In the genomic region with DNA sequence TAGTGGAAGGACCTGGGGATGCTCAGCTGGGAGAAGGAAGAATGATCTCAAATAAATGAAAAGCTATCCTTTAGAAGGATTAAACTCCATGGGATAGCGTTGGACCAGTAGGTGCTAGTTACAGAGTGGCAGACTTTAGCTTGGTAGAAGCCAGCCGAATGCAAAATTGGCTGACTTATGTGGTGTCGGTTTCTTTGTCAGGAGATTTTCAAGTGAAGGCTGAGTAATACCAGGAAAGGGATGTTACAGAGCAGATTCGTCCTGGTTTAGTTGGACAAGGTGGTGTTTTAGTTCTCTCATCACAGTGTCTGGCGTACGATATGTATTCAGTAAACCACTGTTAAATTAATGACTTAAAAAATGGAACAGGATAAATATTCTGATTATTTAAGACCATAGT, we compare ENCODE assay signal across 14 cellular contexts.
A peak's percentile ranks its signal among the peaks of the same experiment; 100 is the strongest.
DNase-seq lines count a peak whose midpoint lies in the region; ATAC-seq and TF ChIP-seq lines count a peak whose summit lies in the region.
"Had no signal": no experiment of that assay in that cellular context is flagged by ENCODE, and none has a peak within 500 bp of the region (broad histone marks: within the 10 kb centered on the region; RNA-seq: fewer than 3 reads in every experiment).

No MANE protein-coding gene starts in this region.

- ATAC-seq in GM18505 (IDR thresholded peaks at IDR 0.05; ENCODE audit: unreplicated experiment) (peak; percentile 60), GM19397 (IDR thresholded peaks at IDR 0.05; ENCODE audit: unreplicated experiment) (peak; percentile 43), HG03039 (IDR thresholded peaks at IDR 0.05; ENCODE audit: unreplicated experiment) (peak; percentile 47)
- peak; percentile 34 for ATAC-seq in activated naive CD8-positive, alpha-beta T cell treated with anti-CD3 and anti-CD28 coated beads, Interleukin-2, amount 50 U/mL, for 24 hours
- ATAC-seq: lower lobe of right lung; naive thymus-derived CD4-positive, alpha-beta T cell had no signal

- no peak overlapping the region for H3K4me3 Mint-ChIP-seq in activated naive CD8-positive, alpha-beta T cell treated with anti-CD3 and anti-CD28 coated beads, Interleukin-2, amount 50 U/mL, for 24 hours

- H3K4me1 Mint-ChIP-seq in activated naive CD8-positive, alpha-beta T cell treated with anti-CD3 and anti-CD28 coated beads, Interleukin-2, amount 50 U/mL, for 24 hours = peaks cover 38% of the 10 kb centered on the region

- no peaks in the 10 kb centered on the region for H3K27me3 Mint-ChIP-seq in activated naive CD8-positive, alpha-beta T cell treated with anti-CD3 and anti-CD28 coated beads, Interleukin-2, amount 50 U/mL, for 24 hours
- H3K27me3 Mint-ChIP-seq: naive thymus-derived CD4-positive, alpha-beta T cell had no signal

- no peaks in the 10 kb centered on the region for H3K9me3 Mint-ChIP-seq in activated naive CD8-positive, alpha-beta T cell treated with anti-CD3 and anti-CD28 coated beads, Interleukin-2, amount 50 U/mL, for 24 hours

- DNase-seq in activated naive CD8-positive, alpha-beta T cell treated with anti-CD3 and anti-CD28 coated beads, Interleukin-2, amount 50 U/mL, for 24 hours = no peak
- DNase-seq in stimulated activated naive CD4-positive, alpha-beta T cell treated with Interleukin-2 at 50 U/mL for 16 hours (lab: John Stamatoyannopoulos, UW) = no peak
- DNase-seq in NCI-H1436 treated with DMSO at 0.1 percent for 48 hours (lab: John Stamatoyannopoulos, UW) (no peak), SIG-M5 (lab: John Stamatoyannopoulos, UW) (no peak)
- DNase-seq: AML-193; colonic mucosa; foreskin melanocyte; lower lobe of right lung; naive thymus-derived CD4-positive, alpha-beta T cell; NCI-H2029; NCI-H510A treated with DMSO at 0.1 percent for 48 hours had no signal

- no peak overlapping the region for H3K27ac Mint-ChIP-seq in activated naive CD8-positive, alpha-beta T cell treated with anti-CD3 and anti-CD28 coated beads, Interleukin-2, amount 50 U/mL, for 24 hours

- no peak for TF ChIP-seq POLR2A in GM18505 (IDR thresholded peaks at IDR 0.05; ENCODE audit: borderline replicate concordance, extremely low read depth, insufficient read depth, insufficient read length)

- peaks cover 22% of the 10 kb centered on the region for H3K36me3 Mint-ChIP-seq in activated naive CD8-positive, alpha-beta T cell treated with anti-CD3 and anti-CD28 coated beads, Interleukin-2, amount 50 U/mL, for 24 hours (ENCODE audit: low read depth)
